1 cellular context compared by ENCODE assay signal in genomic region chr19:4267101-4267900, GRCh38.
TF ChIP-seq lines count a peak whose summit lies in the region.

No MANE protein-coding gene starts in this region.

TF ChIP-seq in K562, 482 proteins besides CTCF, POLR2A, EP300 and RAD21 (continued from another document):
- no peak for TF ChIP-seq ZNF280B (CRISPR knock-in tag; IDR thresholded peaks at IDR 0.05)
- TF ChIP-seq XRCC5 (IDR thresholded peaks at IDR 0.05; ENCODE audit: low read depth, low read length): 0 out of 2 replicates have a peak, but pooled peaks have one; percentile 59
- peak; percentile 77 for TF ChIP-seq SMC3 (conservative IDR thresholded peaks at IDR 0.05; ENCODE audit: insufficient read depth, low read depth, low read length)
- TF ChIP-seq MTA1 (IDR thresholded peaks at IDR 0.05; ENCODE audit: borderline replicate concordance): peak; percentile 54; the same call in 1 of the 2 replicates
- no peak for TF ChIP-seq POLR2B (IDR thresholded peaks at IDR 0.05; ENCODE audit: low read depth, partially characterized antibody)
- peak; percentile 50 for TF ChIP-seq HMGN3 (IDR thresholded peaks at IDR 0.05; ENCODE audit: borderline replicate concordance, extremely low read depth, insufficient read length, low read depth, low read length)
- peak in 1 of 2 experiments; percentile 38; a peak in 1 of 4 replicates for TF ChIP-seq HDAC1 (IDR thresholded peaks at IDR 0.05)
- no peak for TF ChIP-seq CAMTA2 (CRISPR knock-in tag; conservative IDR thresholded peaks at IDR 0.05)
- TF ChIP-seq, protein P1, sequence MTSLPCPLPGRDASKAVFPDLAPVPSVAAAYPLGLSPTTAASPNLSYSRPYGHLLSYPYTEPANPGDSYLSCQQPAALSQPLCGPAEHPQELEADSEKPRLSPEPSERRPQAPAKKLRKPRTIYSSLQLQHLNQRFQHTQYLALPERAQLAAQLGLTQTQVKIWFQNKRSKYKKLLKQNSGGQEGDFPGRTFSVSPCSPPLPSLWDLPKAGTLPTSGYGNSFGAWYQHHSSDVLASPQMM (CRISPR knock-in tag; IDR thresholded peaks at IDR 0.05): no peak
- no peak for TF ChIP-seq MBD1 (CRISPR knock-in tag; IDR thresholded peaks at IDR 0.05)
- TF ChIP-seq TRIM25 (IDR thresholded peaks at IDR 0.05; ENCODE audit: borderline replicate concordance): 0 out of 2 replicates have a peak, but pooled peaks have one; percentile 19
- TF ChIP-seq BHLHE40 (IDR thresholded peaks at IDR 0.05; ENCODE audit: low read length): peak; percentile 55
- 0 out of 2 replicates have a peak, but pooled peaks have one; percentile 14 for TF ChIP-seq CREM (IDR thresholded peaks at IDR 0.05; ENCODE audit: low read depth)
- peak in 1 of 2 experiments; percentile 64; a peak in 2 of 4 replicates for TF ChIP-seq MAZ (CRISPR knock-in tag; conservative IDR thresholded peaks at IDR 0.05 in 1 of 2, IDR thresholded peaks at IDR 0.05 in 1 of 2)
- TF ChIP-seq SRSF7 (optimal IDR thresholded peaks at IDR 0.05; ENCODE audit: low read depth, low read length): no peak
- TF ChIP-seq SOX6 (IDR thresholded peaks at IDR 0.05): 0 out of 2 replicates have a peak, but pooled peaks have one; percentile 11
- TF ChIP-seq BCOR (IDR thresholded peaks at IDR 0.05): peak; percentile 86
- no peak for TF ChIP-seq EWSR1 (IDR thresholded peaks at IDR 0.05; ENCODE audit: borderline replicate concordance, low read depth, partially characterized antibody)
- TF ChIP-seq, protein P2, sequence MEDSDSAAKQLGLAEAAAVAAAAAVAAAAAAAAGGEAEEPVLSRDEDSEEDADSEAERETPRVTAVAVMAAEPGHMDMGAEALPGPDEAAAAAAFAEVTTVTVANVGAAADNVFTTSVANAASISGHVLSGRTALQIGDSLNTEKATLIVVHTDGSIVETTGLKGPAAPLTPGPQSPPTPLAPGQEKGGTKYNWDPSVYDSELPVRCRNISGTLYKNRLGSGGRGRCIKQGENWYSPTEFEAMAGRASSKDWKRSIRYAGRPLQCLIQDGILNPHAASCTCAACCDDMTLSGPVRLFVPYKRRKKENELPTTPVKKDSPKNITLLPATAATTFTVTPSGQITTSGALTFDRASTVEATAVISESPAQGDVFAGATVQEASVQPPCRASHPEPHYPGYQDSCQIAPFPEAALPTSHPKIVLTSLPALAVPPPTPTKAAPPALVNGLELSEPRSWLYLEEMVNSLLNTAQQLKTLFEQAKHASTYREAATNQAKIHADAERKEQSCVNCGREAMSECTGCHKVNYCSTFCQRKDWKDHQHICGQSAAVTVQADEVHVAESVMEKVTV (CRISPR knock-in tag; IDR thresholded peaks at IDR 0.05): peak; percentile 55
- TF ChIP-seq THRAP3 (IDR thresholded peaks at IDR 0.05; ENCODE audit: borderline replicate concordance): 0 out of 2 replicates have a peak, but pooled peaks have one; percentile 56
- TF ChIP-seq YY1 (IDR thresholded peaks at IDR 0.05; ENCODE audit: borderline replicate concordance in 1 of 3, control insufficient read depth in 1 of 3, extremely low read depth in 1 of 3, insufficient read depth in 3 of 3, insufficient read length in 1 of 3, insufficient replicate concordance in 2 of 3, low read depth in 1 of 3, low read length in 2 of 3): peak in 2 of 3 experiments; percentile 8 to 18
- TF ChIP-seq MNT (conservative IDR thresholded peaks at IDR 0.05): peak in 1 of 2 experiments; percentile 18; a peak in 2 of 4 replicates
- no peak for TF ChIP-seq SREBF2 (CRISPR knock-in tag; IDR thresholded peaks at IDR 0.05)
- TF ChIP-seq, protein P3, sequence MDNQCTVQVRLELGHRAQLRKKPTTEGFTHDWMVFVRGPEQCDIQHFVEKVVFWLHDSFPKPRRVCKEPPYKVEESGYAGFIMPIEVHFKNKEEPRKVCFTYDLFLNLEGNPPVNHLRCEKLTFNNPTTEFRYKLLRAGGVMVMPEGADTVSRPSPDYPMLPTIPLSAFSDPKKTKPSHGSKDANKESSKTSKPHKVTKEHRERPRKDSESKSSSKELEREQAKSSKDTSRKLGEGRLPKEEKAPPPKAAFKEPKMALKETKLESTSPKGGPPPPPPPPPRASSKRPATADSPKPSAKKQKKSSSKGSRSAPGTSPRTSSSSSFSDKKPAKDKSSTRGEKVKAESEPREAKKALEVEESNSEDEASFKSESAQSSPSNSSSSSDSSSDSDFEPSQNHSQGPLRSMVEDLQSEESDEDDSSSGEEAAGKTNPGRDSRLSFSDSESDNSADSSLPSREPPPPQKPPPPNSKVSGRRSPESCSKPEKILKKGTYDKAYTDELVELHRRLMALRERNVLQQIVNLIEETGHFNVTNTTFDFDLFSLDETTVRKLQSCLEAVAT (IDR thresholded peaks at IDR 0.05): peak; percentile 48 to 73; a peak in 2 of 4 replicates
- 0 out of 2 replicates have a peak, but pooled peaks have one; percentile 20 for TF ChIP-seq LEF1 (IDR thresholded peaks at IDR 0.05)
- TF ChIP-seq FOXP4 (CRISPR knock-in tag; IDR thresholded peaks at IDR 0.05; ENCODE audit: borderline replicate concordance): peak; percentile 55; the same call in 1 of the 2 replicates
- TF ChIP-seq ARID2 (IDR thresholded peaks at IDR 0.05): peak; percentile 82
- peak in 1 of 2 experiments; percentile 54; a peak in 1 of 4 replicates for TF ChIP-seq ARNT (IDR thresholded peaks at IDR 0.05)
- TF ChIP-seq, protein P4, sequence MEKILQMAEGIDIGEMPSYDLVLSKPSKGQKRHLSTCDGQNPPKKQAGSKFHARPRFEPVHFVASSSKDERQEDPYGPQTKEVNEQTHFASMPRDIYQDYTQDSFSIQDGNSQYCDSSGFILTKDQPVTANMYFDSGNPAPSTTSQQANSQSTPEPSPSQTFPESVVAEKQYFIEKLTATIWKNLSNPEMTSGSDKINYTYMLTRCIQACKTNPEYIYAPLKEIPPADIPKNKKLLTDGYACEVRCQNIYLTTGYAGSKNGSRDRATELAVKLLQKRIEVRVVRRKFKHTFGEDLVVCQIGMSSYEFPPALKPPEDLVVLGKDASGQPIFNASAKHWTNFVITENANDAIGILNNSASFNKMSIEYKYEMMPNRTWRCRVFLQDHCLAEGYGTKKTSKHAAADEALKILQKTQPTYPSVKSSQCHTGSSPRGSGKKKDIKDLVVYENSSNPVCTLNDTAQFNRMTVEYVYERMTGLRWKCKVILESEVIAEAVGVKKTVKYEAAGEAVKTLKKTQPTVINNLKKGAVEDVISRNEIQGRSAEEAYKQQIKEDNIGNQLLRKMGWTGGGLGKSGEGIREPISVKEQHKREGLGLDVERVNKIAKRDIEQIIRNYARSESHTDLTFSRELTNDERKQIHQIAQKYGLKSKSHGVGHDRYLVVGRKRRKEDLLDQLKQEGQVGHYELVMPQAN (IDR thresholded peaks at IDR 0.05; ENCODE audit: borderline replicate concordance): peak; percentile 60
- no peak for TF ChIP-seq CBFB (CRISPR knock-in tag; IDR thresholded peaks at IDR 0.05)
- TF ChIP-seq ZBTB7A (IDR thresholded peaks at IDR 0.05; ENCODE audit: borderline replicate concordance, control insufficient read depth, low read depth, low read length): peak; percentile 99
- TF ChIP-seq RB1 (IDR thresholded peaks at IDR 0.05; ENCODE audit: low read depth): peak; percentile 28; the same call in 1 of the 2 replicates
- TF ChIP-seq NR2C1 (IDR thresholded peaks at IDR 0.05): peak; percentile 32; the same call in 1 of the 2 replicates
- TF ChIP-seq NR2C1 (tag; IDR thresholded peaks at IDR 0.05): no peak
- TF ChIP-seq RBM22 (IDR thresholded peaks at IDR 0.05; ENCODE audit: low read depth, low read length, poor library complexity, severe bottlenecking): peak; percentile 30
